Comparison of ENCODE assay signal across 1 cellular context in genomic region chr5:81068635-81069034, GRCh38.
TF ChIP-seq lines count a peak whose summit lies in the region.

No MANE protein-coding gene starts in this region.

TF ChIP-seq in WTC11, 78 proteins besides CTCF, POLR2A, EP300 and RAD21 (continued from another document):
- TF ChIP-seq ESRRA (CRISPR knock-in tag; IDR thresholded peaks at IDR 0.05; ENCODE audit: borderline replicate concordance) (no peak), TEAD4 (CRISPR knock-in tag; IDR thresholded peaks at IDR 0.05) (no peak), ZNF396 (CRISPR knock-in tag; IDR thresholded peaks at IDR 0.05; ENCODE audit: borderline replicate concordance) (no peak), NFATC4 (CRISPR knock-in tag; IDR thresholded peaks at IDR 0.05) (no peak), JUN (CRISPR knock-in tag; IDR thresholded peaks at IDR 0.05) (no peak), ATF1 (CRISPR knock-in tag; IDR thresholded peaks at IDR 0.05) (no peak), NFYB (CRISPR knock-in tag; conservative IDR thresholded peaks at IDR 0.05; ENCODE audit: low read depth) (no peak), ATF3 (CRISPR knock-in tag; conservative IDR thresholded peaks at IDR 0.05) (no peak)
- TF ChIP-seq, protein P1, sequence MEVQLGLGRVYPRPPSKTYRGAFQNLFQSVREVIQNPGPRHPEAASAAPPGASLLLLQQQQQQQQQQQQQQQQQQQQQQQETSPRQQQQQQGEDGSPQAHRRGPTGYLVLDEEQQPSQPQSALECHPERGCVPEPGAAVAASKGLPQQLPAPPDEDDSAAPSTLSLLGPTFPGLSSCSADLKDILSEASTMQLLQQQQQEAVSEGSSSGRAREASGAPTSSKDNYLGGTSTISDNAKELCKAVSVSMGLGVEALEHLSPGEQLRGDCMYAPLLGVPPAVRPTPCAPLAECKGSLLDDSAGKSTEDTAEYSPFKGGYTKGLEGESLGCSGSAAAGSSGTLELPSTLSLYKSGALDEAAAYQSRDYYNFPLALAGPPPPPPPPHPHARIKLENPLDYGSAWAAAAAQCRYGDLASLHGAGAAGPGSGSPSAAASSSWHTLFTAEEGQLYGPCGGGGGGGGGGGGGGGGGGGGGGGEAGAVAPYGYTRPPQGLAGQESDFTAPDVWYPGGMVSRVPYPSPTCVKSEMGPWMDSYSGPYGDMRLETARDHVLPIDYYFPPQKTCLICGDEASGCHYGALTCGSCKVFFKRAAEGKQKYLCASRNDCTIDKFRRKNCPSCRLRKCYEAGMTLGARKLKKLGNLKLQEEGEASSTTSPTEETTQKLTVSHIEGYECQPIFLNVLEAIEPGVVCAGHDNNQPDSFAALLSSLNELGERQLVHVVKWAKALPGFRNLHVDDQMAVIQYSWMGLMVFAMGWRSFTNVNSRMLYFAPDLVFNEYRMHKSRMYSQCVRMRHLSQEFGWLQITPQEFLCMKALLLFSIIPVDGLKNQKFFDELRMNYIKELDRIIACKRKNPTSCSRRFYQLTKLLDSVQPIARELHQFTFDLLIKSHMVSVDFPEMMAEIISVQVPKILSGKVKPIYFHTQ (CRISPR knock-in tag; IDR thresholded peaks at IDR 0.05), result no peak
